In genomic region chr18:50819727-50820378, GRCh38 we compare ENCODE assay signal across 8 cellular contexts. TPM values are rescaled to one million over a fixed set of nuclear protein-coding genes. Genes with fewer than 3 reads are reported as not detected.
DNase-seq lines count a peak whose midpoint lies in the region; ATAC-seq and TF ChIP-seq lines count a peak whose summit lies in the region.

MRO (minus strand) TSS chr18:50820016; CDS start chr18:50809400, 10,616 bp downstream.

- TF ChIP-seq CTCF in GM06990 (IDR thresholded peaks at IDR 0.05; ENCODE audit: insufficient read depth, low read length, poor library complexity, severe bottlenecking) (peak; percentile 96), NB4 (IDR thresholded peaks at IDR 0.05; ENCODE audit: low read depth, low read length) (peak; percentile 89), osteoblast (IDR thresholded peaks at IDR 0.05; ENCODE audit: extremely low read depth, low read depth, low read length) (peak; percentile 89), testis (IDR thresholded peaks at IDR 0.05) (peak; percentile 78 to 88 (median 84))

- peak; percentile 92 for ATAC-seq in HG02571 (IDR thresholded peaks at IDR 0.05; ENCODE audit: unreplicated experiment)

- H3K27ac Mint-ChIP-seq in activated naive CD4-positive, alpha-beta T cell treated with anti-CD3 and anti-CD28 coated beads for 36 hours: no peak within 1 kb of the TSS

- no peaks in the 10 kb centered on the region for H3K9me3 Mint-ChIP-seq in activated naive CD4-positive, alpha-beta T cell treated with anti-CD3 and anti-CD28 coated beads for 36 hours

- no peaks in the 10 kb centered on the region for H3K36me3 Mint-ChIP-seq in activated naive CD4-positive, alpha-beta T cell treated with anti-CD3 and anti-CD28 coated beads for 36 hours (ENCODE audit: low read depth)

- intact Hi-C loops in activated naive CD4-positive, alpha-beta T cell treated with anti-CD3 and anti-CD28 coated beads for 36 hours (cut with micrococcal nuclease): loop anchor here (1.0 to 10.0 kb wide), 5 partner anchors 46 to 565 kb away; no protein-coding TSS in a partner anchor
- intact Hi-C loops in head of caudate nucleus (cut with DNase I): loop anchor here (5.0 to 10.0 kb wide), 3 partner anchors 57 to 205 kb away; partner anchors contain the start of genes ELAC1 and ME2
- intact Hi-C loops in testis (cut with DNase I; ENCODE audit: low total_unique reads): no loop called here

- H3K27me3 Mint-ChIP-seq in activated naive CD4-positive, alpha-beta T cell treated with anti-CD3 and anti-CD28 coated beads for 36 hours (ENCODE audit: low read depth): peaks cover 6% of the 10 kb centered on the region

- no peak within 1 kb of the TSS for H3K27ac ChIP-seq in osteoblast (ENCODE audit: low read depth, low read length)
- peak within 1 kb of the TSS; percentile 72 to 74 for H3K27ac ChIP-seq in testis

- CTCF ChIA-PET in activated naive CD4-positive, alpha-beta T cell treated with anti-CD3 and anti-CD28 coated beads for 36 hours (lab: Charles Lee): interaction anchor here (0.6 to 2.8 kb wide), 32 partner anchors 9 to 607 kb away, joined by 3 to 21 read pairs (median 4); partner anchors contain the start of genes ME2 and SMAD4

- H3K4me1 Mint-ChIP-seq in activated naive CD4-positive, alpha-beta T cell treated with anti-CD3 and anti-CD28 coated beads for 36 hours (ENCODE audit: low read depth): no peaks in the 10 kb centered on the region

- H2AFZ ChIP-seq in osteoblast (ENCODE audit: low read length): peak within 1 kb of the TSS; percentile 85

- peak within 1 kb of the TSS; percentile 83 for H3K4me2 ChIP-seq in osteoblast (ENCODE audit: insufficient read depth, low read length)

- H3K36me3 ChIP-seq in GM06990 (ENCODE audit: control insufficient read depth, insufficient read depth, low read length) (no peaks in the 10 kb centered on the region), osteoblast (ENCODE audit: insufficient read depth, low read length) (no peaks in the 10 kb centered on the region), testis (ENCODE audit: low read depth, missing control alignments) (no peaks in the 10 kb centered on the region)

- in situ Hi-C loops in SK-MEL-5 (cut with HindIII; ENCODE audit: low pct_unique_long_range_greater_than_20kb, low sequenced_read_pairs): no loop called here

- H3K4me3 ChIP-seq in GM06990 (replicated peaks; ENCODE audit: low read depth, low read length): peak within 1 kb of the TSS; percentile 58
- peak within 1 kb of the TSS; percentile 46 for H3K4me3 ChIP-seq in NB4 (ENCODE audit: low read depth, low read length)
- peak within 1 kb of the TSS; percentile 65 for H3K4me3 ChIP-seq in osteoblast (ENCODE audit: insufficient read depth, low read length)
- H3K4me3 ChIP-seq in testis: peak within 1 kb of the TSS; percentile 15 to 40

- H3K9me3 ChIP-seq in osteoblast (ENCODE audit: low read depth, low read length) (no peaks in the 10 kb centered on the region), testis (no peaks in the 10 kb centered on the region)

- H3K4me1 ChIP-seq in osteoblast (ENCODE audit: insufficient read depth, low read length) (peaks cover 13% of the 10 kb centered on the region), testis (peaks cover 46% of the 10 kb centered on the region)

- H3K4me3 Mint-ChIP-seq in activated naive CD4-positive, alpha-beta T cell treated with anti-CD3 and anti-CD28 coated beads for 36 hours: no peak within 1 kb of the TSS

- DNase-seq in GM06990 (ENCODE audit: extremely low read depth, insufficient read length) (peak; percentile 73), NB4 (ENCODE audit: low read depth) (peak; percentile 86), SK-MEL-5 (ENCODE audit: low read depth, low spot score) (peak; percentile 79), head of caudate nucleus (peak; percentile 83 to 96 (median 90)), osteoblast (ENCODE audit: insufficient read length, low spot score, missing footprints) (peak; percentile 81), testis (peak; percentile 93)
- DNase-seq in activated naive CD4-positive, alpha-beta T cell treated with anti-CD3 and anti-CD28 coated beads for 36 hours: peak; percentile 83

- WGBS in testis, 2 donors: 1 to 3% methylated on average over 20 to 24 of the region's 24 CpGs

- H4K20me1 ChIP-seq in osteoblast (ENCODE audit: insufficient read depth, low read length): no peaks in the 10 kb centered on the region

- no peak for TF ChIP-seq POLR2A in NB4 (IDR thresholded peaks at IDR 0.05; ENCODE audit: extremely low read depth, insufficient read length)
- TF ChIP-seq POLR2A in testis (IDR thresholded peaks at IDR 0.05): no peak

- H3K79me2 ChIP-seq in osteoblast (ENCODE audit: insufficient read depth, low read length): no peaks in the 10 kb centered on the region

- H3K27me3 ChIP-seq in GM06990 (replicated peaks; ENCODE audit: control insufficient read depth, insufficient read depth, low read length) (no peaks in the 10 kb centered on the region), osteoblast (ENCODE audit: insufficient read depth, low read length) (peaks cover 4% of the 10 kb centered on the region), testis (no peaks in the 10 kb centered on the region)

RNA-seq across cellular contexts. Expression of gene MRO, which starts in this region (rescaled TPM):
- 3.1 and 5.5 TPM in 2 replicates for total RNA-seq in SK-MEL-5 (2014; rRNA removed; shearing (Covaris generic))
- polyA plus RNA-seq in SK-MEL-5 (2015; cell fraction: cytosol; rRNA removed): 3.1 and 6.1 TPM in 2 replicates
- polyA plus RNA-seq in SK-MEL-5 (2015; cell fraction: nucleus; rRNA removed): 2.0 and 2.8 TPM in 2 replicates
- not detected for total RNA-seq in activated naive CD4-positive, alpha-beta T cell treated with anti-CD3 and anti-CD28 coated beads for 36 hours
- 0.59 and 1.8 TPM in 2 replicates for total RNA-seq in osteoblast
- 100 to 1,000 TPM in 1 of 2 donors, 10 to 100 TPM in 1; 87.4 to 134 TPM for total RNA-seq in testis
- 92.8 TPM for polyA plus RNA-seq in testis (ENCODE audit: insufficient read depth, low read depth, low replicate concordance)

Comparison
In these comparisons a context has a peak if more than half of its experiments do, and no peak if none do; other contexts are left out.
1. RNA of gene MRO (total RNA-seq): 87.4 to 134 TPM in testis; 3.1 to 5.5 TPM in SK-MEL-5, 0.59 to 1.8 TPM in osteoblast and not detected in activated naive CD4-positive, alpha-beta T cell treated with anti-CD3 and anti-CD28 coated beads for 36 hours; every median in the first group is over 10 times any median in the second.
2. Peak in DNase-seq in activated naive CD4-positive, alpha-beta T cell treated with anti-CD3 and anti-CD28 coated beads for 36 hours; RNA of the gene not detected or under 1 TPM.
3. Peak in every context shown above with its lines, with median percentiles within 50 percentile points of each other: DNase-seq, H3K4me3 ChIP-seq and CTCF ChIP-seq.